27 cellular contexts compared by ENCODE assay signal in the genomic region with DNA sequence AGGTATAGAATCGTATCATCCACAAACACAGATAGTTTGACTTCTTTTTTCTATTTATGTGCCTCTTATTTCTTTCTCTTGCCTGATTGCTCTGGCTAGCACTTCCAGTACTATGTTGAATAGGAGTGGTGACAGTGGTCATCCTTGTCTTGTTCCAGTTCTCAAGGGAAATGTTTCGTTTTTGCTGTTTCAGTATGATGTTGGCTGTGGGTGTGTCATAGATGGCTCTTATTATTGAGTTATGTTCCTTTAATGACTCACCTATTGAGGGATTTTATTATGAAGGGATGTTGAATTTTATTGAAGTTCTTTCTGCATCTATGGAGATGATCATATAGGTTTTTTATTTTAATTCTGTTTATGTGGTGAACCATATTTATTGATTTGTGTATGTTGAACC.
"Had no signal": no experiment of that assay in that cellular context is flagged by ENCODE, and none has a peak within 500 bp of the region (broad histone marks: within the 10 kb centered on the region; RNA-seq: fewer than 3 reads in every experiment).

No MANE protein-coding gene starts in this region.

- H3K36me3 Mint-ChIP-seq: activated naive CD8-positive, alpha-beta T cell treated with anti-CD3 and anti-CD28 coated beads for 36 hours had no signal

- H3K9me3 Mint-ChIP-seq: effector memory CD8-positive, alpha-beta T cell; natural killer cell treated with Interleukin-12 subunit alpha and Interleukin-12 subunit beta and Interleukin-15 and Interleukin-18, amount 100 ng/mL, for 72 hours had no signal

- H3K9me3 ChIP-seq: adrenal gland, left lung, lower lobe of right lung, mucosa of descending colon, thoracic aorta had no signal

- H3K27me3 Mint-ChIP-seq: activated CD4-positive, alpha-beta T cell treated with anti-CD3 and anti-CD28 coated beads for 36 hours; brain; effector memory CD8-positive, alpha-beta T cell had no signal

- H3K4me1 ChIP-seq: adrenal gland, esophagus muscularis mucosa, left lung, lower lobe of right lung had no signal

- ATAC-seq: activated CD4-positive, alpha-beta T cell treated with anti-CD3 and anti-CD28 coated beads for 36 hours; effector memory CD8-positive, alpha-beta T cell; left lung; lower lobe of right lung; mucosa of descending colon; natural killer cell treated with Interleukin-12 subunit alpha and Interleukin-12 subunit beta and Interleukin-15 and Interleukin-18, amount 100 ng/mL, for 72 hours; right cardiac atrium had no signal

- H3K27ac ChIP-seq: adrenal gland, esophagus muscularis mucosa, left lung, lower lobe of right lung, thoracic aorta had no signal

- H3K27ac Mint-ChIP-seq: activated CD4-positive, alpha-beta T cell treated with anti-CD3 and anti-CD28 coated beads for 36 hours; activated naive CD8-positive, alpha-beta T cell treated with anti-CD3 and anti-CD28 coated beads for 36 hours; brain; effector memory CD8-positive, alpha-beta T cell; natural killer cell treated with Interleukin-12 subunit alpha and Interleukin-12 subunit beta and Interleukin-15 and Interleukin-18, amount 100 ng/mL, for 72 hours; T-helper 2 cell treated with Interferon-gamma antibody and Interleukin-4, amounts not matched to agents 5 μg/mL and 100 μg/mL, for 36 hours had no signal

- H3K27me3 ChIP-seq: adrenal gland, esophagus muscularis mucosa, left lung had no signal

- FAIRE-seq: frontal cortex, urothelium cell line had no signal

- H3K4me3 ChIP-seq: adrenal gland, esophagus muscularis mucosa, left lung, lower lobe of right lung, mucosa of descending colon, thoracic aorta had no signal

- DNase-seq: activated CD4-positive, alpha-beta T cell treated with anti-CD3 and anti-CD28 coated beads for 36 hours; activated CD4-positive, alpha-beta T cell treated with anti-CD3 and anti-CD28 coated beads, Interleukin-2, amount 50 U/mL, for 4 hours; activated CD4-positive, CD25-positive, alpha-beta regulatory T cell; activated gamma-delta T cell treated with Interleukin-2 at 50 U/mL for 16 hours; activated naive CD8-positive, alpha-beta T cell treated with anti-CD3 and anti-CD28 coated beads for 36 hours; adrenal gland; aorta; caudate nucleus; cortex of kidney; effector memory CD8-positive, alpha-beta T cell; left lung; lower lobe of right lung; mucosa of descending colon; posterior cingulate gyrus; right cardiac atrium; stimulated activated CD4-positive, alpha-beta T cell treated with anti-CD3 and anti-CD28 coated beads, Interleukin-15, amount 100 ng/mL, for 24 hours; stimulated activated CD4-positive, alpha-beta T cell treated with anti-CD3 and anti-CD28 coated beads, Interleukin-2, amount 100 ng/mL, for 24 hours; stimulated activated naive CD4-positive, alpha-beta T cell; T-helper 1 cell; trophoblast cell had no signal

- H3K4me3 Mint-ChIP-seq: activated CD4-positive, alpha-beta T cell treated with anti-CD3 and anti-CD28 coated beads for 36 hours; activated naive CD8-positive, alpha-beta T cell treated with anti-CD3 and anti-CD28 coated beads for 36 hours; brain; effector memory CD8-positive, alpha-beta T cell; natural killer cell treated with Interleukin-12 subunit alpha and Interleukin-12 subunit beta and Interleukin-15 and Interleukin-18, amount 100 ng/mL, for 72 hours; T-helper 2 cell treated with Interferon-gamma antibody and Interleukin-4, amounts not matched to agents 5 μg/mL and 100 μg/mL, for 36 hours had no signal

- H3K36me3 ChIP-seq: adrenal gland, esophagus muscularis mucosa, left lung, lower lobe of right lung, thoracic aorta had no signal
